Comparison of ENCODE assay signal across 8 cellular contexts in genomic region chr14:24299255-24300191, GRCh38. TPM values are rescaled to one million over a fixed set of nuclear protein-coding genes. Genes with fewer than 3 reads are reported as not detected.
DNase-seq lines count a peak whose midpoint lies in the region; ATAC-seq and TF ChIP-seq lines count a peak whose summit lies in the region.

Gene DHRS1 (minus strand): TSS chr14:24299780. CDS start chr14:24299106, 674 bp downstream.
Gene NOP9 (plus strand): TSS chr14:24299850. CDS start chr14:24299955, 105 bp downstream.

- peaks cover 31% of the 10 kb centered on the region for H3K36me3 ChIP-seq in OCI-LY3 (replicated peaks; ENCODE audit: low read depth, low read length)

- TF ChIP-seq CTCF in OCI-LY3 (IDR thresholded peaks at IDR 0.05; ENCODE audit: low read depth, low read length) (no peak), epithelial cell of esophagus (IDR thresholded peaks at IDR 0.05; ENCODE audit: insufficient read depth, low read depth, low read length, missing control alignments) (no peak)

- H3K9ac ChIP-seq in OCI-LY3 (ENCODE audit: low read length): peak within 1 kb of the TSS; percentile 74

- DNase-seq in COR-L47 (lab: John Stamatoyannopoulos, UW) (peak; percentile 79), HT-29 (ENCODE audit: low spot score) (peak; percentile 89), activated T-cell treated with anti-CD3 and anti-CD28 coated beads for 4 hours (peak; percentile 92), epithelial cell of esophagus (ENCODE audit: low read depth) (peak; percentile 95), mucosa of gallbladder (ENCODE audit: low spot score) (peak; percentile 93)
- peak; percentile 85 for DNase-seq in stimulated activated CD8-positive, alpha-beta memory T cell treated with anti-CD3 and anti-CD28 coated beads, Interleukin-4, amount 100 ng/mL, for 24 hours (ENCODE audit: low read depth)

- no peaks in the 10 kb centered on the region for H3K9me3 ChIP-seq in OCI-LY3 (ENCODE audit: insufficient read depth, low read length)

- peak within 1 kb of the TSS; percentile 97 for H3K4me2 ChIP-seq in OCI-LY3 (ENCODE audit: low read length)

- peak within 1 kb of the TSS; percentile 94; the same call in 1 of the 2 replicates for H2AFZ ChIP-seq in OCI-LY3 (ENCODE audit: low read depth, low read length)

- peak; percentile 30 for ATAC-seq in GM19468 (IDR thresholded peaks at IDR 0.05; ENCODE audit: extremely low read depth, unreplicated experiment)

- H4K20me1 ChIP-seq in OCI-LY3 (ENCODE audit: insufficient read depth, low read length): no peaks in the 10 kb centered on the region

- peaks cover 20% of the 10 kb centered on the region for H3K79me2 ChIP-seq in OCI-LY3 (ENCODE audit: low read length)

- H3K4me1 ChIP-seq in OCI-LY3 (ENCODE audit: low read length): peaks cover 27% of the 10 kb centered on the region

- no peak within 1 kb of the TSS for H3K27ac ChIP-seq in OCI-LY3 (ENCODE audit: low read length)

- H3K4me3 ChIP-seq in OCI-LY3 (ENCODE audit: low read length) (peak within 1 kb of the TSS; percentile 98), epithelial cell of esophagus (ENCODE audit: low read length) (peak within 1 kb of the TSS; percentile 79)

- no peaks in the 10 kb centered on the region for H3K27me3 ChIP-seq in OCI-LY3 (ENCODE audit: low read depth, low read length)

RNA-seq across cellular contexts. Expression of gene DHRS1, which starts in this region (rescaled TPM):
- total RNA-seq in HT-29 (2014; rRNA removed; shearing (Covaris generic)): 19.7 and 20.1 TPM in 2 replicates
- 39.2 TPM for total RNA-seq in mucosa of gallbladder

RNA-seq across cellular contexts. Expression of gene NOP9, which starts in this region (rescaled TPM):
- total RNA-seq in HT-29 (2014; rRNA removed; shearing (Covaris generic)): 26.8 and 27.7 TPM in 2 replicates
- total RNA-seq in mucosa of gallbladder: 24.7 TPM
